Comparison of ENCODE assay signal across 21 cellular contexts in the genomic region with DNA sequence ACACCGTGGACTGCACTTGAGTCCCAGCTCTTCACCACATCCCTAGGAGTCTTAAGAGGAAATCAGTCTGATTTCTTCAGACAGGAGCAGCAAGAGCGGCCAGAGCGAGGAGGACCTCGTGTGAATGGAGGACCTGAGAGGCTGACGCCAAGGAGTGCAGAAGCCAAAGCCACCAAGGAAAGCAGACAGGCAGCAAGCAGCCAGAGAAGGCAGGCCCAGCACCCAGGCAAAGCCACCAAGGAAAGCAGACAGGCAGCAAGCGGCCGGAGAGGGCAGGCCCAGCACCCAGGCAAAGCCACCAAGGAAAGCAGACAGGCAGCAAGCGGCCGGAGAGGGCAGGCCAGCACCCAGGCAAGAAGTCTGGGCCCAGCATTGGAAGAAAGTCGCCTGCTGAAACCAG.
"Had no signal": no experiment of that assay in that cellular context is flagged by ENCODE, and none has a peak within 500 bp of the region (broad histone marks: within the 10 kb centered on the region; RNA-seq: fewer than 3 reads in every experiment).

No MANE protein-coding gene starts in this region.

- H3K27ac Mint-ChIP-seq: activated naive CD8-positive, alpha-beta T cell treated with anti-CD3 and anti-CD28 coated beads for 36 hours; stimulated activated naive CD8-positive, alpha-beta T cell treated with anti-CD3 and anti-CD28 coated beads, Interleukin-15, Interleukin-2, amounts not matched to agents 100 ng/mL and 50 ng/mL, for 24 hours had no signal

- H3K36me3 ChIP-seq: SJCRH30 had no signal

- H3K27me3 Mint-ChIP-seq: activated naive CD8-positive, alpha-beta T cell treated with anti-CD3 and anti-CD28 coated beads for 36 hours; central memory CD8-positive, alpha-beta T cell; stimulated activated naive CD8-positive, alpha-beta T cell treated with anti-CD3 and anti-CD28 coated beads, Interleukin-15, Interleukin-2, amounts not matched to agents 100 ng/mL and 50 ng/mL, for 24 hours had no signal

- H3K27ac ChIP-seq: brain microvascular endothelial cell, pancreas, SJCRH30, suprapubic skin had no signal

- H3K4me3 Mint-ChIP-seq: activated naive CD8-positive, alpha-beta T cell treated with anti-CD3 and anti-CD28 coated beads for 36 hours; central memory CD8-positive, alpha-beta T cell; stimulated activated naive CD8-positive, alpha-beta T cell treated with anti-CD3 and anti-CD28 coated beads, Interleukin-15, Interleukin-2, amounts not matched to agents 100 ng/mL and 50 ng/mL, for 24 hours had no signal

- ATAC-seq: activated CD4-positive, CD25-positive, alpha-beta regulatory T cell treated with anti-CD3 and anti-CD28 coated beads, Interleukin-2, amount 50 U/mL, for 24 hours; left ventricle myocardium superior had no signal

- H3K4me1 ChIP-seq: pancreas, SJCRH30 had no signal

- H3K9me3 Mint-ChIP-seq: activated naive CD8-positive, alpha-beta T cell treated with anti-CD3 and anti-CD28 coated beads for 36 hours; central memory CD8-positive, alpha-beta T cell; stimulated activated naive CD8-positive, alpha-beta T cell treated with anti-CD3 and anti-CD28 coated beads, Interleukin-15, Interleukin-2, amounts not matched to agents 100 ng/mL and 50 ng/mL, for 24 hours had no signal

- H3K9me3 ChIP-seq: pancreas, SJCRH30, suprapubic skin had no signal

- DNase-seq: activated gamma-delta T cell; activated naive CD8-positive, alpha-beta T cell treated with anti-CD3 and anti-CD28 coated beads for 36 hours; activated T-cell treated with anti-CD3 and anti-CD28 coated beads, Interleukin-2, amount 50 U/mL, for 48 hours; brain microvascular endothelial cell; effector memory CD4-positive, alpha-beta T cell; foreskin melanocyte; head of caudate nucleus; kidney glomerular epithelial cell; left ventricle myocardium superior; mesendoderm; pancreas; SJCRH30; stimulated activated CD4-positive, alpha-beta T cell treated with anti-CD3 and anti-CD28 coated beads, Interleukin-15, amount 100 ng/mL, for 24 hours; stimulated activated CD4-positive, alpha-beta T cell treated with anti-CD3 and anti-CD28 coated beads, Interleukin-4, amount 100 ng/mL, for 1 hour; SW 1271; T-helper 9 cell; trophoblast cell had no signal

- H3K27me3 ChIP-seq: brain microvascular endothelial cell, pancreas, SJCRH30, suprapubic skin had no signal

- H3K4me3 ChIP-seq: pancreas, SJCRH30, suprapubic skin had no signal
